ENCODE assay signal across 8 cellular contexts in the genomic region with DNA sequence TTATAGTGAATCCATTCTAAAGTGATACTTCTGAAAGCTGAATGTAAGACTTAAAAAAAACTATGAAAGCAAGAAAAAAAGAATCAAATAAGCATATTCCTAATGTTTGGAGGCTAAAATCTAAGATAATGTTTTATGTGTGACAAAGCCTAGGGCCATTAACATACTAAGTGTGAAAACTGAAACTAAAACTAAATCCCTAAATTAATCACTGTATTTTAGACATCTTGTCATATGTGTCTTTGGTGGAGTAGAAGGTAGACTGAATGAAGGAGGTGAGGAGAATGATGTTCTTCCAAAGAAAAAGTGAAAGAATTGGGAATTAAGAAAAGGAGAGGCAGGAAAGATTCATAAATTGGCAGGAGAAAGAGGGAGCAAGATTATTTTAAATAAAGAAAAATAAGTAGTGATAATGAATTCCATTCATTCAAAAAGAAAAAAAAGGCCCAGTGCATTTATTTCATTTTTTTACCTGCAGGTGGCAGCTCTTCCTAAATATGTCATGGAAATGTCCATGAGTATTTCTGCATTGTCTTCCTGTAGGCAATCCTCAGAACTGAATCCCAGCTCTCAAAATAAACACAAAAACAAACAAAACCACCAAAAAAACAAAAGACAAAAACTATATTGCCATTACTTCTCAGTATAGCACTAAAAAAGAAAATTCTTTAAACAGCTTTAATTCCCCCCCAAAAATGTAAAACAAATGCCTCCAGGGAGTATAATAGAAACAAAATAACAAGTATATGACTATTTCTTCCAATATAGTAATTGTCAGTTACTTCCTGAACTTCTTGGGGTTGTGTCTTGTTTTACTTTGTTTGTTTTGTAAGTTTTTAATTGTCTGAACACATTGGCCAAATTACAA. TPM values are rescaled to one million over a fixed set of nuclear protein-coding genes. Genes with fewer than 3 reads are reported as not detected.
A peak's percentile ranks its signal among the peaks of the same experiment; 100 is the strongest.
DNase-seq lines count a peak whose midpoint lies in the region; ATAC-seq, FAIRE-seq and TF ChIP-seq lines count a peak whose summit lies in the region.

No MANE protein-coding gene starts in this region.

- no peak for TF ChIP-seq EP300 in tibial nerve (IDR thresholded peaks at IDR 0.05)

- intact Hi-C loops in head of caudate nucleus (cut with DNase I) = no loop called here

- peak; percentile 67 for FAIRE-seq in RCC 7860 (lab: Jason Lieb, UNC)

- TF ChIP-seq POLR2A in tibial nerve (IDR thresholded peaks at IDR 0.05) = no peak

- TF ChIP-seq CTCF in fibroblast of mammary gland (conservative IDR thresholded peaks at IDR 0.05; ENCODE audit: control insufficient read depth, insufficient read depth, low read depth, low read length) (peak; percentile 50), tibial nerve (IDR thresholded peaks at IDR 0.05) (peak; percentile 26 to 52 (median 44)), GM13976 (IDR thresholded peaks at IDR 0.05; ENCODE audit: borderline replicate concordance, control extremely low read depth, extremely low read depth, insufficient read depth, missing control alignments) (no peak)

- DNase-seq in COLO829 (ENCODE audit: low spot score) (peak; percentile 60), RCC 7860 (ENCODE audit: low spot score) (peak; percentile 29), fibroblast of mammary gland (ENCODE audit: low read depth) (peak; percentile 53), tibial nerve (ENCODE audit: low spot score in 2 of 2) (no peak), NCI-H2081 treated with DMSO at 0.1 percent for 48 hours (lab: John Stamatoyannopoulos, UW) (no peak), head of caudate nucleus (no peak), GM13976 (ENCODE audit: low spot score) (no peak)

- in situ Hi-C loops in GM13976 (cut with MboI; ENCODE audit: low sequenced_read_pairs, unreplicated experiment) = no loop called here

- peak; percentile 43 for ATAC-seq in GM21390 (IDR thresholded peaks at IDR 0.05; ENCODE audit: unreplicated experiment)

- H3K36me3 ChIP-seq in tibial nerve = no peaks in the 10 kb centered on the region

- no peaks in the 10 kb centered on the region for H3K4me1 ChIP-seq in tibial nerve

- H3K27ac ChIP-seq in tibial nerve = no peak overlapping the region

- H3K4me3 ChIP-seq in fibroblast of mammary gland (ENCODE audit: control insufficient read depth, low read depth, low read length) (no peak overlapping the region), tibial nerve (no peak overlapping the region)

- H3K9me3 ChIP-seq in tibial nerve = no peaks in the 10 kb centered on the region

- H3K27me3 ChIP-seq in tibial nerve = no peaks in the 10 kb centered on the region

RNA-seq across cellular contexts. Expression of a gene that starts 17.0 kb away (rescaled TPM):
- total RNA-seq in tibial nerve = 10 to 100 TPM; 16.8 to 20.1 (median 19.6) TPM

Comparison
In these comparisons a context has a peak if more than half of its experiments do, and no peak if none do; other contexts are left out.
1. DNase-seq: peak in COLO829 (single experiment), RCC 7860 (single experiment) and fibroblast of mammary gland (single experiment); none in tibial nerve (0 of 2), NCI-H2081 treated with DMSO at 0.1 percent for 48 hours (single experiment), head of caudate nucleus (0 of 42) and GM13976 (single experiment).